15 cellular contexts compared by ENCODE assay signal in genomic region chr17:79146562-79146961, GRCh38.
"Had no signal": no experiment of that assay in that cellular context is flagged by ENCODE, and none has a peak within 500 bp of the region (broad histone marks: within the 10 kb centered on the region; RNA-seq: fewer than 3 reads in every experiment).

No MANE protein-coding gene starts in this region.

- DNase-seq: effector memory CD8-positive, alpha-beta T cell; gastrocnemius medialis; islet precursor cell; mammary epithelial cell; mucosa of descending colon; naive thymus-derived CD8-positive, alpha-beta T cell; ovary; sigmoid colon; stimulated activated CD4-positive, alpha-beta T cell treated with anti-CD3 and anti-CD28 coated beads, Interleukin-2, amount 100 ng/mL, for 24 hours; stimulated activated CD4-positive, alpha-beta T cell treated with anti-CD3 and anti-CD28 coated beads, Interleukin-4, amount 100 ng/mL, for 4 hours; stimulated activated naive B cell treated with anti-CD40 and anti-IgM and Interleukin-4, amounts not matched to agents 10 μg/mL and 1 μg/mL and 100 μg/mL, for 72 hours; stimulated activated naive CD8-positive, alpha-beta T cell treated with anti-CD3 and anti-CD28 coated beads, Interleukin-15, amount 100 ng/mL, for 72 hours; testis; upper lobe of right lung had no signal

- ATAC-seq: effector memory CD8-positive, alpha-beta T cell; gastrocnemius medialis; left lobe of liver; mucosa of descending colon; naive thymus-derived CD8-positive, alpha-beta T cell; stimulated activated naive B cell treated with anti-CD40 and anti-IgM and Interleukin-4, amounts not matched to agents 10 μg/mL and 1 μg/mL and 100 μg/mL, for 72 hours; stimulated activated naive CD8-positive, alpha-beta T cell treated with anti-CD3 and anti-CD28 coated beads, Interleukin-15, amount 100 ng/mL, for 72 hours; upper lobe of right lung had no signal
